ENCODE assay signal across 8 cellular contexts in genomic region chr6:3258201-3258600, GRCh38. TPM values are rescaled to one million over a fixed set of nuclear protein-coding genes. Genes with fewer than 3 reads are reported as not detected.
DNase-seq lines count a peak whose midpoint lies in the region; ATAC-seq and TF ChIP-seq lines count a peak whose summit lies in the region.

No MANE protein-coding gene starts in this region.

- H3K27ac Mint-ChIP-seq in mesothelial cell of epicardium, result no peak overlapping the region

- TF ChIP-seq POLR2A in GM18505 (IDR thresholded peaks at IDR 0.05; ENCODE audit: borderline replicate concordance, extremely low read depth, insufficient read depth, insufficient read length), result no peak

- ATAC-seq in Right ventricle myocardium inferior, result no peak
- ATAC-seq in upper lobe of right lung, result no peak
- no peak for ATAC-seq in GM18505 (IDR thresholded peaks at IDR 0.05; ENCODE audit: unreplicated experiment)
- ATAC-seq in GM21825 (IDR thresholded peaks at IDR 0.05; ENCODE audit: unreplicated experiment), result no peak

- H3K36me3 ChIP-seq in left ventricle myocardium inferior, result peaks cover 2% of the 10 kb centered on the region
- H3K36me3 ChIP-seq in brain microvascular endothelial cell (replicated peaks), result no peaks in the 10 kb centered on the region
- H3K36me3 ChIP-seq in upper lobe of right lung, result no peaks in the 10 kb centered on the region

- H3K4me1 ChIP-seq in left ventricle myocardium inferior (peaks cover 47% of the 10 kb centered on the region), upper lobe of right lung (peaks cover 27% of the 10 kb centered on the region)

- H3K27ac ChIP-seq in left ventricle myocardium inferior (replicated peaks) (peak overlapping the region; percentile 85), brain microvascular endothelial cell (no peak overlapping the region), upper lobe of right lung (peak overlapping the region; percentile 83)

- H3K4me3 Mint-ChIP-seq in mesothelial cell of epicardium, result peak overlapping the region; percentile 68

- H3K36me3 Mint-ChIP-seq in mesothelial cell of epicardium, result no peaks in the 10 kb centered on the region

- intact Hi-C loops in left ventricle myocardium inferior (cut with micrococcal nuclease), result no loop called here
- intact Hi-C loops in Right ventricle myocardium inferior (cut with DNase I), result loop anchor here (5.0 to 10.0 kb wide), 2 partner anchors 96 to 263 kb away; partner anchors contain the start of gene NQO2
- intact Hi-C loops in upper lobe of right lung (cut with DNase I), result no loop called here

- H3K9me3 Mint-ChIP-seq in mesothelial cell of epicardium, result no peaks in the 10 kb centered on the region

- peaks cover 10% of the 10 kb centered on the region for H3K27me3 Mint-ChIP-seq in mesothelial cell of epicardium (ENCODE audit: low read depth)

- H3K27me3 ChIP-seq in left ventricle myocardium inferior (ENCODE audit: low read depth) (no peaks in the 10 kb centered on the region), brain microvascular endothelial cell (replicated peaks) (no peaks in the 10 kb centered on the region), upper lobe of right lung (no peaks in the 10 kb centered on the region)

- H3K4me1 Mint-ChIP-seq in mesothelial cell of epicardium, result peaks cover 22% of the 10 kb centered on the region

- DNase-seq in left ventricle myocardium inferior (no peak), Right ventricle myocardium inferior (ENCODE audit: missing footprints) (no peak), brain microvascular endothelial cell (no peak), mesothelial cell of epicardium (ENCODE audit: low spot score in 2 of 2, unreplicated experiment in 2 of 2) (no peak), upper lobe of right lung (no peak), NCI-H1694 treated with DMSO at 0.1 percent for 48 hours (lab: John Stamatoyannopoulos, UW) (no peak)

- TF ChIP-seq CTCF in left ventricle myocardium inferior (IDR thresholded peaks at IDR 0.05; ENCODE audit: borderline replicate concordance) (no peak), brain microvascular endothelial cell (IDR thresholded peaks at IDR 0.05; ENCODE audit: low read depth, low read length, missing control alignments) (no peak), mesothelial cell of epicardium (IDR thresholded peaks at IDR 0.05; ENCODE audit: unreplicated experiment) (no peak), upper lobe of right lung (IDR thresholded peaks at IDR 0.05) (no peak)

- H3K9me3 ChIP-seq in left ventricle myocardium inferior (replicated peaks) (no peaks in the 10 kb centered on the region), upper lobe of right lung (no peaks in the 10 kb centered on the region)

- H3K4me3 ChIP-seq in left ventricle myocardium inferior (peak overlapping the region; percentile 93), brain microvascular endothelial cell (ENCODE audit: low read depth, low read length) (peak overlapping the region; percentile 51), upper lobe of right lung (peak overlapping the region; percentile 99)

- in situ Hi-C loops in brain microvascular endothelial cell (cut with HindIII; ENCODE audit: low pct_ligation_motif_present, low sequenced_read_pairs), result no loop called here

RNA-seq across cellular contexts. Expression of gene PSMG4, which starts 0.5 kb away (rescaled TPM):
- total RNA-seq in left ventricle myocardium inferior (11.2 TPM), Right ventricle myocardium inferior (9.1 TPM), mesothelial cell of epicardium (26.1 to 27.8 TPM (median 26.6 TPM) in 3 replicates), upper lobe of right lung (16.9 TPM)

RNA-seq across cellular contexts. Expression of gene TUBB2B, which starts 30.7 kb away (rescaled TPM):
- 1.4 TPM for total RNA-seq in left ventricle myocardium inferior
- total RNA-seq in Right ventricle myocardium inferior, result 0.97 TPM
- 110 to 121 TPM (median 114 TPM) in 3 replicates for total RNA-seq in mesothelial cell of epicardium
- total RNA-seq in upper lobe of right lung, result 0.46 TPM

Comparison
In these comparisons a context has a peak if more than half of its experiments do, and no peak if none do; other contexts are left out.
1. RNA of gene TUBB2B, which starts 30.7 kb away (total RNA-seq): 110 to 121 TPM in mesothelial cell of epicardium; 1.4 TPM in left ventricle myocardium inferior (single experiment), 0.97 TPM in Right ventricle myocardium inferior (single experiment) and 0.46 TPM in upper lobe of right lung (single experiment); every median in the first group is over 10 times any median in the second.
2. Peak in every context shown above with its lines, with median percentiles within 50 percentile points of each other: H3K4me3 ChIP-seq.